28 cellular contexts compared by ENCODE assay signal in the genomic region with DNA sequence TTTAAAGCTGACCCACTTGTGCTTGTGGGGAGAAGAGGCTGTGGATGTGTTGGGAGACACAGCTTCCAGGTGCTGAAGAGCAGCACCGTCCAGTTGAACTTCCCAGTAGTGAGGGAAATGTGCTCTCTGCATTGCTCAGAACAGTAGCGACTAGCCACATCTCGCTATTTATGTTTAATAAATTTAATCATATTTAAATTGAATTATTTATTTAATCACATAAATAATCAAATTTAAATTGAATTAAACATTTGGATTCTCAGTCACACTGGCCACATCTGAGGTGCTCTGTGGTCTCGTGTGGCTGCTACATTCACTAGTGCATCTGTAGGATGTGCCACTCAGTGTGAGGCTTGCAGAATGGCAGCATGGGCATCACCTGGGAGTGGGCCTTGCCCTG.
"Had no signal": no experiment of that assay in that cellular context is flagged by ENCODE, and none has a peak within 500 bp of the region (broad histone marks: within the 10 kb centered on the region; RNA-seq: fewer than 3 reads in every experiment).

No MANE protein-coding gene starts in this region.

- H3K27me3 ChIP-seq: stomach, suprapubic skin, testis, thyroid gland, tibial artery, tibial nerve, transverse colon, upper lobe of left lung, upper lobe of right lung, uterus, vagina had no signal

- H3K27ac ChIP-seq: stomach, suprapubic skin, testis, thoracic aorta, thyroid gland, tibial artery, tibial nerve, transverse colon, upper lobe of left lung, upper lobe of right lung, uterus, vagina had no signal

- H3K4me1 ChIP-seq: testis, thyroid gland, tibial nerve, uterus had no signal

- H3K27ac Mint-ChIP-seq: stimulated activated effector memory CD8-positive, alpha-beta T cell treated with anti-CD3 and anti-CD28 coated beads, Interleukin-12 subunit alpha, Interleukin-12 subunit beta, amount 100 ng/mL, for 72 hours; stimulated activated memory B cell treated with anti-CD40 and anti-IgM and Interleukin-4, amounts not matched to agents 10 μg/mL and 1 μg/mL and 100 μg/mL, for 72 hours; stimulated activated naive B cell treated with anti-CD40 and anti-IgM and Interleukin-4, amounts not matched to agents 10 μg/mL and 1 μg/mL and 100 μg/mL, for 72 hours; stimulated activated naive CD8-positive, alpha-beta T cell treated with anti-CD3 and anti-CD28 coated beads, Interleukin-15, amount 100 ng/mL, for 72 hours; type B pancreatic cell had no signal

- DNase-seq: stimulated activated CD4-positive, alpha-beta T cell treated with anti-CD3 and anti-CD28 coated beads, Interleukin-2, amount 100 ng/mL, for 48 hours; stimulated activated CD4-positive, alpha-beta T cell treated with anti-CD3 and anti-CD28 coated beads, Interleukin-4, amount 100 ng/mL, for 1 hour; stimulated activated CD4-positive, alpha-beta T cell treated with anti-CD3 and anti-CD28 coated beads, Interleukin-4, amount 100 ng/mL, for 24 hours; stimulated activated CD4-positive, alpha-beta T cell treated with anti-CD3 and anti-CD28 coated beads, Interleukin-4, amount 100 ng/mL, for 4 hours; stimulated activated CD8-positive, alpha-beta memory T cell treated with anti-CD3 and anti-CD28 coated beads, Interleukin-4, amount 100 ng/mL, for 48 hours; stimulated activated naive B cell treated with anti-CD40 and anti-IgM and Interleukin-4, amounts not matched to agents 10 μg/mL and 1 μg/mL and 100 μg/mL, for 72 hours; stimulated activated naive CD4-positive, alpha-beta T cell; stimulated activated naive CD4-positive, alpha-beta T cell treated with Interleukin-2 at 50 U/mL for 16 hours; stimulated activated naive CD8-positive, alpha-beta T cell treated with anti-CD3 and anti-CD28 coated beads, Interleukin-15, amount 100 ng/mL, for 72 hours; stimulated activated naive CD8-positive, alpha-beta T cell treated with anti-CD3 and anti-CD28 coated beads, Interleukin-15, Interleukin-2, amounts not matched to agents 100 U/mL and 50 U/mL, for 24 hours; stomach; substantia nigra; testis; thyroid gland; tibial artery; transverse colon; trophoblast cell; upper lobe of left lung; upper lobe of right lung; uterus had no signal

- H3K4me3 Mint-ChIP-seq: stimulated activated effector memory CD8-positive, alpha-beta T cell treated with anti-CD3 and anti-CD28 coated beads, Interleukin-12 subunit alpha, Interleukin-12 subunit beta, amount 100 ng/mL, for 72 hours; stimulated activated memory B cell treated with anti-CD40 and anti-IgM and Interleukin-4, amounts not matched to agents 10 μg/mL and 1 μg/mL and 100 μg/mL, for 72 hours; stimulated activated naive B cell treated with anti-CD40 and anti-IgM and Interleukin-4, amounts not matched to agents 10 μg/mL and 1 μg/mL and 100 μg/mL, for 72 hours; stimulated activated naive CD8-positive, alpha-beta T cell treated with anti-CD3 and anti-CD28 coated beads, Interleukin-15, amount 100 ng/mL, for 72 hours; stimulated activated naive CD8-positive, alpha-beta T cell treated with anti-CD3 and anti-CD28 coated beads, Interleukin-15, Interleukin-2, amounts not matched to agents 100 ng/mL and 50 ng/mL, for 24 hours; type B pancreatic cell had no signal

- H3K4me3 ChIP-seq: stomach, suprapubic skin, testis, thoracic aorta, thyroid gland, tibial artery, tibial nerve, transverse colon, upper lobe of left lung, upper lobe of right lung, uterus, vagina had no signal

- H3K27me3 Mint-ChIP-seq: stimulated activated memory B cell treated with anti-CD40 and anti-IgM and Interleukin-4, amounts not matched to agents 10 μg/mL and 1 μg/mL and 100 μg/mL, for 72 hours; stimulated activated naive B cell treated with anti-CD40 and anti-IgM and Interleukin-4, amounts not matched to agents 10 μg/mL and 1 μg/mL and 100 μg/mL, for 72 hours; stimulated activated naive CD8-positive, alpha-beta T cell treated with anti-CD3 and anti-CD28 coated beads, Interleukin-15, amount 100 ng/mL, for 72 hours; stimulated activated naive CD8-positive, alpha-beta T cell treated with anti-CD3 and anti-CD28 coated beads, Interleukin-15, Interleukin-2, amounts not matched to agents 100 ng/mL and 50 ng/mL, for 24 hours; type B pancreatic cell had no signal

- H3K36me3 ChIP-seq: uterus had no signal

- H3K4me1 Mint-ChIP-seq: stimulated activated memory B cell treated with anti-CD40 and anti-IgM and Interleukin-4, amounts not matched to agents 10 μg/mL and 1 μg/mL and 100 μg/mL, for 72 hours had no signal

- H3K9me3 ChIP-seq: testis, thoracic aorta, thyroid gland, uterus had no signal

- ATAC-seq: stimulated activated effector memory CD8-positive, alpha-beta T cell treated with anti-CD3 and anti-CD28 coated beads, Interleukin-12 subunit alpha, Interleukin-12 subunit beta, amount 100 ng/mL, for 72 hours; stimulated activated memory B cell treated with anti-CD40 and anti-IgM and Interleukin-4, amounts not matched to agents 10 μg/mL and 1 μg/mL and 100 μg/mL, for 72 hours; stimulated activated naive B cell treated with anti-CD40 and anti-IgM and Interleukin-4, amounts not matched to agents 10 μg/mL and 1 μg/mL and 100 μg/mL, for 72 hours; stimulated activated naive CD8-positive, alpha-beta T cell treated with anti-CD3 and anti-CD28 coated beads, Interleukin-15, amount 100 ng/mL, for 72 hours; stimulated activated naive CD8-positive, alpha-beta T cell treated with anti-CD3 and anti-CD28 coated beads, Interleukin-15, Interleukin-2, amounts not matched to agents 100 U/mL and 50 U/mL, for 24 hours; upper lobe of right lung had no signal
